Comparison of ENCODE assay signal across 8 cellular contexts in genomic region chr9:98074119-98074990, GRCh38. TPM values are rescaled to one million over a fixed set of nuclear protein-coding genes. Genes with fewer than 3 reads are reported as not detected.
A peak's percentile ranks its signal among the peaks of the same experiment; 100 is the strongest.
DNase-seq lines count a peak whose midpoint lies in the region; ATAC-seq and TF ChIP-seq lines count a peak whose summit lies in the region.

No MANE protein-coding gene starts in this region.

- H3K4me1 Mint-ChIP-seq in brain: peaks cover 12% of the 10 kb centered on the region
- H3K4me1 Mint-ChIP-seq in immature natural killer cell: peaks cover 9 to 14% of the 10 kb centered on the region in 2 donors

- peak overlapping the region in 3 of 5 experiments; percentile 45 to 78 (median 68) for H3K27ac Mint-ChIP-seq in brain
- H3K27ac Mint-ChIP-seq in immature natural killer cell: peak overlapping the region; percentile 43 to 86 (median 62)

- no peaks in the 10 kb centered on the region for H3K27me3 Mint-ChIP-seq in brain
- H3K27me3 Mint-ChIP-seq in immature natural killer cell (ENCODE audit: low read depth in 3 of 3): peaks cover 0 to 2% (median 0%) of the 10 kb centered on the region in 3 donors

- no peaks in the 10 kb centered on the region for H3K27me3 ChIP-seq in MG63

- DNase-seq in MG63 (peak; percentile 43), UCSD-AML1 (lab: John Stamatoyannopoulos, UW; ENCODE audit: unreplicated experiment) (peak; percentile 57), immature natural killer cell (peak; percentile 61 to 69 (median 64))
- DNase-seq in stimulated activated CD4-positive, alpha-beta T cell treated with anti-CD3 and anti-CD28 coated beads, Interleukin-12 subunit alpha, Interleukin-12 subunit beta, amount 100 ng/mL, for 48 hours (ENCODE audit: low read depth in 2 of 3, low spot score in 1 of 3): peak; percentile 54 to 68 (median 54)

- TF ChIP-seq CTCF in GM12801 (IDR thresholded peaks at IDR 0.05; ENCODE audit: extremely low read depth, insufficient read length) (peak; percentile 39), brain (conservative IDR thresholded peaks at IDR 0.05) (peak; percentile 90 to 94)

- H3K9me3 Mint-ChIP-seq in brain (no peaks in the 10 kb centered on the region), immature natural killer cell (no peaks in the 10 kb centered on the region)

- H3K4me3 Mint-ChIP-seq in brain (peak overlapping the region in 1 of 5 experiments; percentile 43), immature natural killer cell (peak overlapping the region in 1 of 5 donors; percentile 32)

- peaks cover 10% of the 10 kb centered on the region for H3K36me3 Mint-ChIP-seq in brain
- H3K36me3 Mint-ChIP-seq in immature natural killer cell: peaks cover 0 to 13% (median 3%) of the 10 kb centered on the region in 3 donors

- no peak overlapping the region for H3K4me3 ChIP-seq in MG63

- H3K36me3 ChIP-seq in MG63: peaks cover 58% of the 10 kb centered on the region

- no peaks in the 10 kb centered on the region for H3K9me3 ChIP-seq in MG63

- ATAC-seq in GM18519 (IDR thresholded peaks at IDR 0.05; ENCODE audit: low FRiP score, unreplicated experiment): no peak
- ATAC-seq in GM21367 (IDR thresholded peaks at IDR 0.05; ENCODE audit: unreplicated experiment): no peak

RNA-seq across cellular contexts. Expression of gene NANS, which starts 17.8 kb away (rescaled TPM):
- total RNA-seq in MG63 (2014; rRNA removed; shearing (Covaris generic); ENCODE audit: low replicate concordance): 164 and 230 TPM in 2 replicates
- 33.7 TPM for polyA plus RNA-seq in brain (ENCODE audit: insufficient read depth, low read depth, low replicate concordance)
- 10 to 100 TPM; 21.5 to 41.8 (median 34.1) TPM for polyA plus RNA-seq in immature natural killer cell

RNA-seq across cellular contexts. Expression of gene TRIM14, which starts 44.7 kb away (rescaled TPM):
- total RNA-seq in MG63 (2014; rRNA removed; shearing (Covaris generic); ENCODE audit: low replicate concordance): 4.2 and 10.5 TPM in 2 replicates
- polyA plus RNA-seq in brain (ENCODE audit: insufficient read depth, low read depth, low replicate concordance) (2.5 TPM), immature natural killer cell (10 to 100 TPM; 34.8 to 95.0 (median 35.9) TPM)

Comparison
In these comparisons a context has a peak if more than half of its experiments do, and no peak if none do; other contexts are left out.
1. RNA of gene TRIM14, which starts 44.7 kb away (polyA plus RNA-seq): 34.8 to 95.0 TPM in immature natural killer cell; 2.5 TPM in brain (single experiment); every median in the first group is over 10 times any median in the second.
2. Peak in every context shown above with its lines, with median percentiles within 50 percentile points of each other: DNase-seq.